Comparison of ENCODE assay signal across 8 cellular contexts in genomic region chr2:71331331-71331580, GRCh38. TPM values are rescaled to one million over a fixed set of nuclear protein-coding genes. Genes with fewer than 3 reads are reported as not detected.
DNase-seq lines count a peak whose midpoint lies in the region; ATAC-seq, FAIRE-seq and TF ChIP-seq lines count a peak whose summit lies in the region.
"Not testable (repeated sequence)": the region's sequence is repeated elsewhere in the genome, so short reads cannot be mapped to it uniquely, and the experiment has no call there.

No MANE protein-coding gene starts in this region.

- H3K27me3 ChIP-seq in Karpas-422 (ENCODE audit: low read length); astrocyte (ENCODE audit: insufficient read depth, low read length): not testable (repeated sequence)

- ATAC-seq in GM18511 (IDR thresholded peaks at IDR 0.05; ENCODE audit: unreplicated experiment), result peak; percentile 3

- H3K4me3 Mint-ChIP-seq in activated CD4-positive, alpha-beta T cell treated with anti-CD3 and anti-CD28 coated beads, Interleukin-2, amount 10 ng/mL, durations not matched to agents 7 days and 5 days, result peak overlapping the region; percentile 100
- peak overlapping the region; percentile 84 for H3K4me3 Mint-ChIP-seq in astrocyte (ENCODE audit: unreplicated experiment)
- peak overlapping the region; percentile 100 for H3K4me3 Mint-ChIP-seq in mesothelial cell of epicardium

- DNase-seq in Karpas-422; activated CD4-positive, alpha-beta T cell treated with anti-CD3 and anti-CD28 coated beads, Interleukin-2, amount 10 ng/mL, durations not matched to agents 7 days and 5 days; astrocyte (ENCODE audit: low read depth); fibroblast of mammary gland (ENCODE audit: low read depth); mesothelial cell of epicardium (ENCODE audit: low spot score in 2 of 2, unreplicated experiment in 2 of 2); skeletal muscle cell (ENCODE audit: low read depth): not testable (repeated sequence)

- H2AFZ ChIP-seq in Karpas-422 (ENCODE audit: low read length) (peak overlapping the region; percentile 86), astrocyte (ENCODE audit: low read depth, low read length) (peak overlapping the region; percentile 81)

- not testable (repeated sequence) for H3K9me3 ChIP-seq in Karpas-422 (ENCODE audit: low read length); astrocyte (ENCODE audit: insufficient read depth, low read depth, low read length)

- not testable (repeated sequence) for FAIRE-seq in astrocyte (lab: Jason Lieb, UNC)

- not testable (repeated sequence) for H4K20me1 ChIP-seq in Karpas-422 (ENCODE audit: insufficient read depth, low read depth, low read length)
- H4K20me1 ChIP-seq in astrocyte (ENCODE audit: insufficient read depth, low read length), result peaks cover 39% of the 10 kb centered on the region

- peak overlapping the region; percentile 45; the same call in 1 of the 2 replicates for H3K4me3 ChIP-seq in Karpas-422 (ENCODE audit: low read length)
- peak overlapping the region; percentile 89 for H3K4me3 ChIP-seq in astrocyte (ENCODE audit: insufficient read depth, low read depth, low read length)
- H3K4me3 ChIP-seq in fibroblast of mammary gland (ENCODE audit: control insufficient read depth, low read depth, low read length), result peak overlapping the region; percentile 34
- H3K4me3 ChIP-seq in skeletal muscle cell (ENCODE audit: low read depth, low read length), result peak overlapping the region; percentile 38
- H3K4me3 ChIP-seq in urinary bladder (ENCODE audit: low read depth, low read length), result peak overlapping the region; percentile 90

- peak overlapping the region; percentile 47 for H3K4me2 ChIP-seq in Karpas-422 (ENCODE audit: low read depth, low read length, poor library complexity, severe bottlenecking)
- H3K4me2 ChIP-seq in astrocyte (ENCODE audit: low read length), result peak overlapping the region; percentile 95

- H3K9ac ChIP-seq in Karpas-422 (ENCODE audit: low read length) (0 out of 2 replicates have a peak overlapping the region, but pooled peaks have one; percentile 24), astrocyte (ENCODE audit: low read length) (peak overlapping the region; percentile 98)

- peaks cover 21% of the 10 kb centered on the region for H3K4me1 Mint-ChIP-seq in activated CD4-positive, alpha-beta T cell treated with anti-CD3 and anti-CD28 coated beads, Interleukin-2, amount 10 ng/mL, durations not matched to agents 7 days and 5 days
- not testable (repeated sequence) for H3K4me1 Mint-ChIP-seq in astrocyte (ENCODE audit: low read depth, unreplicated experiment)
- H3K4me1 Mint-ChIP-seq in mesothelial cell of epicardium, result peaks cover 22% of the 10 kb centered on the region

- not testable (repeated sequence) for TF ChIP-seq CTCF in astrocyte (IDR thresholded peaks at IDR 0.05; ENCODE audit: insufficient read depth, low read depth, low read length); fibroblast of mammary gland (conservative IDR thresholded peaks at IDR 0.05; ENCODE audit: control insufficient read depth, insufficient read depth, low read depth, low read length); mesothelial cell of epicardium (IDR thresholded peaks at IDR 0.05; ENCODE audit: unreplicated experiment)

- H3K27ac ChIP-seq in Karpas-422 (ENCODE audit: low read length); astrocyte (ENCODE audit: low read depth, low read length); urinary bladder (ENCODE audit: low read depth): not testable (repeated sequence)

- H3K27ac Mint-ChIP-seq in activated CD4-positive, alpha-beta T cell treated with anti-CD3 and anti-CD28 coated beads, Interleukin-2, amount 10 ng/mL, durations not matched to agents 7 days and 5 days, result peak overlapping the region; percentile 84
- H3K27ac Mint-ChIP-seq in astrocyte (ENCODE audit: unreplicated experiment) (peak overlapping the region; percentile 67), mesothelial cell of epicardium (peak overlapping the region; percentile 78)

- CTCF ChIA-PET in activated CD4-positive, alpha-beta T cell treated with anti-CD3 and anti-CD28 coated beads, Interleukin-2, amount 10 ng/mL, durations not matched to agents 7 days and 5 days (lab: Charles Lee), result interaction anchor here (0.6 to 2.4 kb wide), 13 partner anchors 9 to 200 kb away, joined by 3 to 10 read pairs (median 3); no protein-coding TSS in a partner anchor

- WGBS in urinary bladder, result 7% methylated on average over 9 of the region's 9 CpGs

- not testable (repeated sequence) for H3K9me3 Mint-ChIP-seq in activated CD4-positive, alpha-beta T cell treated with anti-CD3 and anti-CD28 coated beads, Interleukin-2, amount 10 ng/mL, durations not matched to agents 7 days and 5 days; astrocyte (ENCODE audit: unreplicated experiment); mesothelial cell of epicardium

- H3K36me3 Mint-ChIP-seq in activated CD4-positive, alpha-beta T cell treated with anti-CD3 and anti-CD28 coated beads, Interleukin-2, amount 10 ng/mL, durations not matched to agents 7 days and 5 days (ENCODE audit: low read depth), result peaks cover 24% of the 10 kb centered on the region
- H3K36me3 Mint-ChIP-seq in astrocyte (ENCODE audit: low read depth, unreplicated experiment); mesothelial cell of epicardium: not testable (repeated sequence)

- POLR2A ChIA-PET in activated CD4-positive, alpha-beta T cell treated with anti-CD3 and anti-CD28 coated beads, Interleukin-2, amount 10 ng/mL, durations not matched to agents 7 days and 5 days (lab: Charles Lee), result interaction anchor here (1.0 kb wide), 1 partner anchor 32 kb away, joined by 3 read pairs; no protein-coding TSS in a partner anchor

- H3K9me2 ChIP-seq in Karpas-422 (replicated peaks; ENCODE audit: insufficient read depth, low read length), result not testable (repeated sequence)

- H3K27me3 Mint-ChIP-seq in activated CD4-positive, alpha-beta T cell treated with anti-CD3 and anti-CD28 coated beads, Interleukin-2, amount 10 ng/mL, durations not matched to agents 7 days and 5 days; astrocyte (ENCODE audit: low read depth, unreplicated experiment); mesothelial cell of epicardium (ENCODE audit: low read depth): not testable (repeated sequence)

- H3K4me1 ChIP-seq in Karpas-422 (ENCODE audit: low read length), result peaks cover 23% of the 10 kb centered on the region
- H3K4me1 ChIP-seq in astrocyte (ENCODE audit: insufficient read depth, low read length); urinary bladder (ENCODE audit: insufficient read depth): not testable (repeated sequence)

- H3K36me3 ChIP-seq in Karpas-422 (ENCODE audit: insufficient read depth, low read length), result peaks cover 25% of the 10 kb centered on the region; the same call in 1 of the 2 replicates
- not testable (repeated sequence) for H3K36me3 ChIP-seq in astrocyte (ENCODE audit: insufficient read depth, low read length); urinary bladder (ENCODE audit: insufficient read depth)

- H3K79me2 ChIP-seq in Karpas-422 (ENCODE audit: low read length) (peaks cover 47% of the 10 kb centered on the region), astrocyte (ENCODE audit: insufficient read depth, low read length) (peaks cover 47% of the 10 kb centered on the region)

RNA-seq across cellular contexts. Expression of gene ZNF638, which starts 0.3 kb away (rescaled TPM):
- total RNA-seq in Karpas-422 (2014; rRNA removed; shearing (Covaris generic); ENCODE audit: low replicate concordance), result 232 and 317 TPM in 2 replicates
- 100 to 1,000 TPM in 1 of 2 experiments, 10 to 100 TPM in 1; 87.6 to 101 TPM for total RNA-seq in activated CD4-positive, alpha-beta T cell treated with anti-CD3 and anti-CD28 coated beads, Interleukin-2, amount 10 ng/mL, durations not matched to agents 7 days and 5 days
- 87.1 and 91.7 TPM in 2 replicates for total RNA-seq in astrocyte
- total RNA-seq in mesothelial cell of epicardium, result 207 to 211 TPM (median 208 TPM) in 3 replicates
- total RNA-seq in urinary bladder, result 492 TPM
- 69.3 TPM for polyA plus RNA-seq in urinary bladder

Comparison
In these comparisons a context has a peak if more than half of its experiments do, and no peak if none do; other contexts are left out.
1. H3K4me3 ChIP-seq: peak in every context shown above with its lines; median percentile 90 in urinary bladder; 89 in astrocyte; 45 in Karpas-422; 38 in skeletal muscle cell; 34 in fibroblast of mammary gland.